10 cellular contexts compared by ENCODE assay signal in genomic region chr1:229059671-229060079, GRCh38.
DNase-seq lines count a peak whose midpoint lies in the region; ATAC-seq and TF ChIP-seq lines count a peak whose summit lies in the region.
"Had no signal": no experiment of that assay in that cellular context is flagged by ENCODE, and none has a peak within 500 bp of the region (broad histone marks: within the 10 kb centered on the region; RNA-seq: fewer than 3 reads in every experiment).

No MANE protein-coding gene starts in this region.

- TF ChIP-seq POLR2A in body of pancreas (IDR thresholded peaks at IDR 0.05), result no peak

- 15 to 21% methylated on average over 9 of the region's 9 CpGs for WGBS in body of pancreas, 2 donors

- no peak overlapping the region for H3K4me3 ChIP-seq in body of pancreas
- H3K4me3 ChIP-seq in skeletal muscle tissue (ENCODE audit: low read length in 3 of 3), result no peak overlapping the region

- DNase-seq in D341Med (ENCODE audit: low spot score) (peak; percentile 30), body of pancreas (peak in 2 of 4 donors; percentile 29 to 32), kidney glomerular epithelial cell (lab: John Stamatoyannopoulos, UW) (peak; percentile 15), NCI-H526 treated with DMSO at 0.1 percent for 48 hours (lab: John Stamatoyannopoulos, UW) (no peak), cortex of kidney (lab: John Stamatoyannopoulos, UW) (no peak), NCI-H748 treated with DMSO at 0.1 percent for 48 hours (lab: John Stamatoyannopoulos, UW) (no peak)
- DNase-seq: NCI-H82; stimulated activated naive CD4-positive, alpha-beta T cell had no signal

- ATAC-seq in body of pancreas, result peak; percentile 66
- ATAC-seq in HG03342 (IDR thresholded peaks at IDR 0.05; ENCODE audit: unreplicated experiment), result no peak

- intact Hi-C loops in body of pancreas (cut with DNase I), result no loop called here

- H3K9me3 ChIP-seq in body of pancreas (no peaks in the 10 kb centered on the region), skeletal muscle tissue (ENCODE audit: control insufficient read depth in 3 of 3, low read length in 3 of 3) (no peaks in the 10 kb centered on the region)

- H3K27me3 ChIP-seq in body of pancreas (no peaks in the 10 kb centered on the region), skeletal muscle tissue (ENCODE audit: control insufficient read depth in 3 of 3, insufficient read depth in 3 of 3, low read length in 3 of 3) (peaks cover 0 to 3% (median 0%) of the 10 kb centered on the region in 3 donors)

- H3K27ac ChIP-seq in body of pancreas, result peak overlapping the region in 3 of 4 donors; percentile 3 to 29 (median 4)
- H3K27ac ChIP-seq in skeletal muscle tissue (ENCODE audit: low read depth, low read length), result peak overlapping the region; percentile 36

- peaks cover 35% of the 10 kb centered on the region for H3K4me1 ChIP-seq in body of pancreas
- peaks cover 9 to 17% (median 10%) of the 10 kb centered on the region in 3 donors for H3K4me1 ChIP-seq in skeletal muscle tissue (ENCODE audit: control insufficient read depth in 3 of 3, insufficient read depth in 3 of 3, low read length in 3 of 3)

- H3K36me3 ChIP-seq in body of pancreas (replicated peaks in 1 of 2; ENCODE audit: insufficient read depth in 1 of 2, low read depth in 2 of 2) (no peaks in the 10 kb centered on the region), skeletal muscle tissue (ENCODE audit: control insufficient read depth in 3 of 3, insufficient read depth in 3 of 3, low read length in 3 of 3) (no peaks in the 10 kb centered on the region)

- H3K9ac ChIP-seq in skeletal muscle tissue (ENCODE audit: low read depth in 1 of 3, low read length in 3 of 3), result peak overlapping the region in 1 of 3 donors; percentile 16

- no peak for TF ChIP-seq CTCF in body of pancreas (IDR thresholded peaks at IDR 0.05)

Comparison
In these comparisons a context has a peak if more than half of its experiments do, and no peak if none do; other contexts are left out.
1. DNase-seq: peak in D341Med (single experiment) and kidney glomerular epithelial cell (single experiment); none in NCI-H526 treated with DMSO at 0.1 percent for 48 hours (single experiment), cortex of kidney (single experiment) and NCI-H748 treated with DMSO at 0.1 percent for 48 hours (single experiment).